Comparison of ENCODE assay signal across 26 cellular contexts in genomic region chr19:54317108-54317964, GRCh38. TPM values are rescaled to one million over a fixed set of nuclear protein-coding genes. Genes with fewer than 3 reads are reported as not detected.
DNase-seq lines count a peak whose midpoint lies in the region; ATAC-seq and TF ChIP-seq lines count a peak whose summit lies in the region.
"Had no signal": no experiment of that assay in that cellular context is flagged by ENCODE, and none has a peak within 500 bp of the region (broad histone marks: within the 10 kb centered on the region; RNA-seq: fewer than 3 reads in every experiment).

No MANE protein-coding gene starts in this region.

- no peaks in the 10 kb centered on the region for H3K27me3 ChIP-seq in IMR-90 (ENCODE audit: control insufficient read depth, insufficient read depth, low read length)
- no peaks in the 10 kb centered on the region for H3K27me3 ChIP-seq in neutrophil
- peaks cover 98% of the 10 kb centered on the region for H3K27me3 ChIP-seq in MM.1S (replicated peaks; ENCODE audit: insufficient read depth, low read length)

- H3K4me3 Mint-ChIP-seq in chondrocyte (ENCODE audit: unreplicated experiment), result no peak overlapping the region
- H3K4me3 Mint-ChIP-seq: activated CD8-positive, alpha-beta memory T cell treated with anti-CD3 and anti-CD28 coated beads, Interleukin-2, amount 10 ng/mL, durations not matched to agents 7 days and 5 days; immature natural killer cell; nephron had no signal

- no peaks in the 10 kb centered on the region for H3K4me1 Mint-ChIP-seq in chondrocyte (ENCODE audit: low read depth)
- H3K4me1 Mint-ChIP-seq: immature natural killer cell, nephron had no signal

- H2BK15ac ChIP-seq in IMR-90 (ENCODE audit: low read depth, low read length), result no peak overlapping the region

- no peak for TF ChIP-seq CTCF in IMR-90 (conservative IDR thresholded peaks at IDR 0.05; ENCODE audit: low read depth, low read length)
- TF ChIP-seq CTCF in chondrocyte (IDR thresholded peaks at IDR 0.05), result no peak
- TF ChIP-seq CTCF in neutrophil (IDR thresholded peaks at IDR 0.05), result peak; percentile 54
- TF ChIP-seq CTCF in MM.1S (IDR thresholded peaks at IDR 0.05; ENCODE audit: low read length), result no peak

- no peak overlapping the region for H2AK5ac ChIP-seq in IMR-90 (ENCODE audit: low read depth, low read length)

- dilution Hi-C loops in IMR-90 (cut with HindIII; ENCODE audit: low sequenced_read_pairs, unreplicated experiment), result no loop called here

- no peaks in the 10 kb centered on the region for H3K9me2 ChIP-seq in MM.1S (replicated peaks; ENCODE audit: insufficient read depth, low read length)

- H3K79me1 ChIP-seq in IMR-90 (ENCODE audit: low read depth in 1 of 2, low read length in 2 of 2), result no peaks in the 10 kb centered on the region

- no peaks in the 10 kb centered on the region for H3K36me3 Mint-ChIP-seq in chondrocyte (ENCODE audit: low read depth)
- H3K36me3 Mint-ChIP-seq: activated CD8-positive, alpha-beta memory T cell treated with anti-CD3 and anti-CD28 coated beads, Interleukin-2, amount 10 ng/mL, durations not matched to agents 7 days and 5 days; immature natural killer cell had no signal

- no peaks in the 10 kb centered on the region for H3K9me3 ChIP-seq in ES-I3 (ENCODE audit: control insufficient read depth, insufficient read depth, low read length)
- no peaks in the 10 kb centered on the region; the same call in 1 of the 2 replicates for H3K9me3 ChIP-seq in IMR-90 (ENCODE audit: control insufficient read depth, insufficient read depth, low read length)
- H3K9me3 ChIP-seq in neutrophil, result no peaks in the 10 kb centered on the region
- H3K9me3 ChIP-seq in MM.1S (replicated peaks; ENCODE audit: insufficient read depth, low read length), result no peaks in the 10 kb centered on the region; the same call in 1 of the 2 replicates
- H3K9me3 ChIP-seq: esophagus muscularis mucosa had no signal

- H3K4me1 ChIP-seq in ES-I3 (ENCODE audit: insufficient read depth, low read length) (peaks cover 5% of the 10 kb centered on the region; the same call in 1 of the 2 replicates), IMR-90 (ENCODE audit: control insufficient read depth, insufficient read depth, low read length) (no peaks in the 10 kb centered on the region), neutrophil (ENCODE audit: control insufficient read depth in 1 of 2, insufficient read depth in 1 of 2, low read depth in 1 of 2, low read length in 1 of 2) (peaks cover 71 to 83% of the 10 kb centered on the region in 2 experiments), MM.1S (ENCODE audit: low read length) (no peaks in the 10 kb centered on the region)
- H3K4me1 ChIP-seq: esophagus muscularis mucosa had no signal

- no peak overlapping the region for H3K14ac ChIP-seq in IMR-90 (replicated peaks; ENCODE audit: low read depth, low read length)

- no peak overlapping the region for H2BK20ac ChIP-seq in IMR-90 (ENCODE audit: low read depth, low read length)

- peak overlapping the region; percentile 21; the same call in 1 of the 2 replicates for H3K9ac ChIP-seq in ES-I3 (ENCODE audit: low read depth, low read length)
- H3K9ac ChIP-seq in IMR-90 (ENCODE audit: low read depth, low read length), result no peak overlapping the region
- H3K9ac ChIP-seq in MM.1S (ENCODE audit: low read length), result no peak overlapping the region

- no peak overlapping the region for H3K23ac ChIP-seq in IMR-90 (ENCODE audit: low read depth, low read length)

- TF ChIP-seq POLR2A in IMR-90 (IDR thresholded peaks at IDR 0.05; ENCODE audit: low read depth, low read length), result no peak

- H3K36me3 ChIP-seq in ES-I3 (ENCODE audit: insufficient read depth, low read length), result no peaks in the 10 kb centered on the region
- no peaks in the 10 kb centered on the region for H3K36me3 ChIP-seq in IMR-90 (ENCODE audit: control insufficient read depth, insufficient read depth, low read length)
- H3K36me3 ChIP-seq in neutrophil, result no peaks in the 10 kb centered on the region
- H3K36me3 ChIP-seq in MM.1S (replicated peaks; ENCODE audit: insufficient read depth, low read length), result no peaks in the 10 kb centered on the region
- H3K36me3 ChIP-seq: esophagus muscularis mucosa had no signal

- no peak overlapping the region for H2AK9ac ChIP-seq in IMR-90 (replicated peaks; ENCODE audit: low read depth, low read length, poor library complexity)

- 68% methylated on average over 12 of the region's 29 CpGs; no CpG with 5 or more reads in 1 of the 2 experiments for WGBS in IMR-90 (ENCODE audit: extremely low coverage in 2 of 2, insufficient read length in 1 of 2), 2 experiments

- peaks cover 22% of the 10 kb centered on the region for H3K27me3 Mint-ChIP-seq in chondrocyte (ENCODE audit: low read depth)

- TF ChIP-seq RAD21 in IMR-90 (IDR thresholded peaks at IDR 0.05; ENCODE audit: low read length), result no peak

- H2AFZ ChIP-seq in IMR-90 (replicated peaks; ENCODE audit: low read length, poor library complexity) (peak overlapping the region; percentile 58), MM.1S (ENCODE audit: low read length) (no peak overlapping the region)

- DNase-seq in IMR-90 (no peak), chondrocyte (ENCODE audit: low spot score) (peak; percentile 50), NCI-H1694 treated with DMSO at 0.1 percent for 48 hours (lab: John Stamatoyannopoulos, UW) (no peak), MM.1S (no peak)
- no peak for DNase-seq in stimulated activated CD4-positive, alpha-beta T cell treated with anti-CD3 and anti-CD28 coated beads, Interleukin-15, amount 100 ng/mL, for 24 hours
- DNase-seq in NK-92 treated with Interleukin-12 subunit alpha and Interleukin-12 subunit beta, amount 100 ng/mL, for 24 hours (lab: John Stamatoyannopoulos, UW), result no peak
- DNase-seq: activated CD8-positive, alpha-beta memory T cell treated with anti-CD3 and anti-CD28 coated beads, Interleukin-2, amount 10 ng/mL, durations not matched to agents 7 days and 5 days; activated effector memory CD4-positive, alpha-beta T cell treated with anti-CD3 and anti-CD28 coated beads, Interleukin-2, amount 50 U/mL, for 16 hours; amygdala; central memory CD4-positive, alpha-beta T cell; effector CD8-positive, alpha-beta T cell; GDM1; immature natural killer cell; NCI-H1694; NCI-H446; T-helper 9 cell had no signal

- no peaks in the 10 kb centered on the region for H3K9me1 ChIP-seq in IMR-90 (ENCODE audit: insufficient read depth, low read length)

- peaks cover 10% of the 10 kb centered on the region for H3K9me3 Mint-ChIP-seq in chondrocyte (ENCODE audit: low read depth)

- H4K5ac ChIP-seq in IMR-90 (ENCODE audit: low read depth, low read length), result no peak overlapping the region

- no peak overlapping the region for H3K18ac ChIP-seq in IMR-90 (ENCODE audit: low read depth, low read length)

- no peak overlapping the region for H2BK5ac ChIP-seq in IMR-90 (ENCODE audit: low read depth, low read length, poor library complexity, severe bottlenecking)

- H4K91ac ChIP-seq in IMR-90 (ENCODE audit: insufficient read depth, low read depth, low read length), result no peak overlapping the region

- no peak overlapping the region for H3K27ac Mint-ChIP-seq in chondrocyte (ENCODE audit: unreplicated experiment)
- H3K27ac Mint-ChIP-seq: activated CD8-positive, alpha-beta memory T cell treated with anti-CD3 and anti-CD28 coated beads, Interleukin-2, amount 10 ng/mL, durations not matched to agents 7 days and 5 days; nephron had no signal

- no peak for ATAC-seq in IMR-90 (ENCODE audit: low read depth)
- ATAC-seq: activated CD8-positive, alpha-beta memory T cell treated with anti-CD3 and anti-CD28 coated beads, Interleukin-2, amount 10 ng/mL, durations not matched to agents 7 days and 5 days; GM12878 had no signal

- H3K56ac ChIP-seq in IMR-90 (ENCODE audit: extremely low read depth, insufficient read depth, low read length), result no peak overlapping the region

- H3K79me2 ChIP-seq in MM.1S (ENCODE audit: low read length), result no peaks in the 10 kb centered on the region

- no TSS peak for BruUV-seq in IMR-90 (replicated peaks; lab: Mats Ljungman, UMichigan)

- in situ Hi-C loops in IMR-90 (cut with MboI; ENCODE audit: low sequenced_read_pairs), result no loop called here

- H4K20me1 ChIP-seq in IMR-90 (ENCODE audit: insufficient read depth, low read length) (no peaks in the 10 kb centered on the region), MM.1S (ENCODE audit: insufficient read depth, low read length) (no peaks in the 10 kb centered on the region)

- no peak overlapping the region for H4K8ac ChIP-seq in IMR-90 (ENCODE audit: low read depth in 2 of 2, low read length in 2 of 2)

- intact Hi-C loops in IMR-90 (cut with micrococcal nuclease), result no loop called here

- H2BK120ac ChIP-seq in IMR-90 (ENCODE audit: low read depth, low read length), result no peak overlapping the region

- no peaks in the 10 kb centered on the region for H3F3A ChIP-seq in MM.1S (ENCODE audit: insufficient read depth, low read length)

- POLR2A ChIA-PET in IMR-90 (lab: Charles Lee; ENCODE audit: unreplicated experiment), result no interaction called here

- H3K27ac ChIP-seq in IMR-90 (ENCODE audit: insufficient read depth, low read length), result no peak overlapping the region
- H3K27ac ChIP-seq in neutrophil, result peak overlapping the region; percentile 92
- no peak overlapping the region for H3K27ac ChIP-seq in MM.1S (ENCODE audit: low read length)
- H3K27ac ChIP-seq: esophagus muscularis mucosa, SK-N-MC had no signal

- CTCF ChIA-PET in IMR-90 (lab: Yijun Ruan, JAX), result no interaction called here

- H3K4ac ChIP-seq in IMR-90 (ENCODE audit: low read depth, low read length), result no peak overlapping the region

- no peak overlapping the region for H3K4me2 ChIP-seq in IMR-90 (ENCODE audit: low read depth, low read length)
- no peak overlapping the region for H3K4me2 ChIP-seq in MM.1S (ENCODE audit: low read depth, low read length)

- H3K4me3 ChIP-seq in IMR-90 (ENCODE audit: insufficient read depth, low read depth, low read length) (no peak overlapping the region), neutrophil (ENCODE audit: low read depth in 1 of 2, low read length in 1 of 2) (peak overlapping the region; percentile 47 to 55), MM.1S (ENCODE audit: low read length) (no peak overlapping the region)
- H3K4me3 ChIP-seq: esophagus muscularis mucosa, GM12878, SK-N-MC had no signal

RNA-seq across cellular contexts. Expression of gene LILRA5, which starts 4.4 kb away (rescaled TPM):
- total RNA-seq in IMR-90 (2012; rRNA removed) (not detected in 2 replicates), chondrocyte (not detected in 3 replicates)
- polyA plus RNA-seq in IMR-90 (2012; rRNA removed), result not detected in 2 replicates
- not detected in 2 replicates for polyA plus RNA-seq in IMR-90 (2012; cell fraction: cytosol; rRNA removed)
- polyA plus RNA-seq in IMR-90 (2012; cell fraction: nucleus; rRNA removed; ENCODE audit: low replicate concordance), result not detected in 2 replicates
- total RNA-seq: activated CD8-positive, alpha-beta memory T cell treated with anti-CD3 and anti-CD28 coated beads, Interleukin-2, amount 10 ng/mL, durations not matched to agents 7 days and 5 days; OCI-LY7; pulmonary artery endothelial cell; temporal lobe had no signal
- polyA plus RNA-seq: BJ had no signal

RNA-seq across cellular contexts. Expression of gene LILRA4, which starts 21.6 kb away (rescaled TPM):
- total RNA-seq in IMR-90 (2012; rRNA removed) (not detected in 2 replicates), chondrocyte (not detected in 3 replicates)
- polyA plus RNA-seq in IMR-90 (2012; rRNA removed), result not detected in 2 replicates
- not detected in 2 replicates for polyA plus RNA-seq in IMR-90 (2012; cell fraction: cytosol; rRNA removed)
- not detected in 2 replicates for polyA plus RNA-seq in IMR-90 (2012; cell fraction: nucleus; rRNA removed; ENCODE audit: low replicate concordance)
- total RNA-seq: activated CD8-positive, alpha-beta memory T cell treated with anti-CD3 and anti-CD28 coated beads, Interleukin-2, amount 10 ng/mL, durations not matched to agents 7 days and 5 days; esophagus muscularis mucosa; OCI-LY7; pulmonary artery endothelial cell; temporal lobe had no signal
- polyA plus RNA-seq: BJ had no signal

RNA-seq across cellular contexts. Expression of gene LILRB2, which starts 36.4 kb away (rescaled TPM):
- total RNA-seq in IMR-90 (2012; rRNA removed) (not detected in 2 replicates), chondrocyte (not detected in 3 replicates)
- not detected in 2 replicates for polyA plus RNA-seq in IMR-90 (2012; rRNA removed)
- not detected in 2 replicates for polyA plus RNA-seq in IMR-90 (2012; cell fraction: cytosol; rRNA removed)
- not detected in 2 replicates for polyA plus RNA-seq in IMR-90 (2012; cell fraction: nucleus; rRNA removed; ENCODE audit: low replicate concordance)
- total RNA-seq: activated CD8-positive, alpha-beta memory T cell treated with anti-CD3 and anti-CD28 coated beads, Interleukin-2, amount 10 ng/mL, durations not matched to agents 7 days and 5 days; OCI-LY7; pulmonary artery endothelial cell had no signal
- polyA plus RNA-seq: BJ had no signal

RNA-seq across cellular contexts. Expression of gene LAIR1, which starts 47.4 kb away (rescaled TPM):
- total RNA-seq in IMR-90 (2012; rRNA removed), result not detected in 2 replicates
- not detected in 2 replicates for polyA plus RNA-seq in IMR-90 (2012; rRNA removed)
- polyA plus RNA-seq in IMR-90 (2012; cell fraction: cytosol; rRNA removed), result not detected in 2 replicates
- not detected in 2 replicates for polyA plus RNA-seq in IMR-90 (2012; cell fraction: nucleus; rRNA removed; ENCODE audit: low replicate concordance)
- not detected in 3 replicates for total RNA-seq in chondrocyte
- total RNA-seq: pulmonary artery endothelial cell had no signal
- polyA plus RNA-seq: BJ had no signal

Comparison
In these comparisons a context has a peak if more than half of its experiments do, and no peak if none do; other contexts are left out.
1. H3K4me3 ChIP-seq: peak in neutrophil (2 of 2); none in IMR-90 (single experiment) and MM.1S (single experiment).